Comparison of ENCODE assay signal across 19 cellular contexts in the genomic region with DNA sequence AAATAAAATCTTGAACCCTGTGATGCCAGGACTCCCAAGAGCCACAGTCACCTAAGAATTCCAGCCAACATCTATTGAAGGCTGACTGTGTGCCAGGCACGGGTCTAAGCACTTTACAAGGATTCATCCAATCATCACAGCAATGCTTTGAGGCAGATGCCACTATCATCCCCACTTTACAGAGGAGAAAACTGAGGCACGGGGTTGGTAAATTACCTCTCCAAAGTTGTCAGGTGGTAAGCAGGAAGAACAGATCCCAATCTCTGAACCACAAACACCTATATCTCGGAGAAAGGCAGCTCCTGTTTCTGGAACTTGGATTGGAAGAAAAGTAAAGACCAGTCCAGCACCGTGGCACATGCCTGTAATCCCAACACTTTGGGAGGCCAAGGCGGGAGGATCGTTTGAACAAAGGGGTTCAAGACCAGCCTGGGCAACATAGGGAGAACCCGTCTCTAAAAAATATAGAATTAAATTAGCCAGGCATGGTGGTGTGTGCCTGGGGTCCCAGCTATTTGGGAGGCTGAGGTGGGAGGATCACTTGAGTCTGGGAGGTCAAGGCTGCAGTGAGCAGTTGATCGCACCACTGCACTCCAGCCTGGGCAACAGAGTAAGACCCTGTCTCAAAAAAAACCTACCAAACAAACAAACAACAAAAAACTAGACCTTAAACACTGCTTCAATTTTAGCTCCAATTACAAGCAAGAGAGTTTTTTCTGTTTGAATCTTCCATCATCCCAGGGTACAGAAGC.
"Had no signal": no experiment of that assay in that cellular context is flagged by ENCODE, and none has a peak within 500 bp of the region (broad histone marks: within the 10 kb centered on the region; RNA-seq: fewer than 3 reads in every experiment).

No MANE protein-coding gene starts in this region.

- H3K36me3 ChIP-seq: upper lobe of right lung had no signal

- H3K27ac ChIP-seq: VCaP had no signal

- H3K27me3 ChIP-seq: foreskin keratinocyte, testis, upper lobe of right lung had no signal

- H3K9me3 ChIP-seq: mucosa of descending colon, SK-N-SH, testis, upper lobe of right lung had no signal

- ATAC-seq: activated CD8-positive, alpha-beta memory T cell treated with anti-CD3 and anti-CD28 coated beads, Interleukin-2, amount 10 ng/mL, durations not matched to agents 7 days and 5 days; naive thymus-derived CD8-positive, alpha-beta T cell; stimulated activated naive CD8-positive, alpha-beta T cell treated with anti-CD3 and anti-CD28 coated beads, Interleukin-15, amount 100 ng/mL, for 72 hours; T-cell had no signal

- DNase-seq: activated CD4-positive, alpha-beta memory T cell treated with anti-CD3 and anti-CD28 coated beads for 36 hours; activated CD8-positive, alpha-beta memory T cell treated with anti-CD3 and anti-CD28 coated beads, Interleukin-2, amount 10 ng/mL, durations not matched to agents 7 days and 5 days; activated effector memory CD4-positive, alpha-beta T cell treated with anti-CD3 and anti-CD28 coated beads, Interleukin-2, amount 50 U/mL, for 16 hours; activated T-cell treated with anti-CD3 and anti-CD28 coated beads, Interleukin-2, amount 50 U/mL, for 48 hours; central memory CD4-positive, alpha-beta T cell; cortex of kidney; effector CD8-positive, alpha-beta T cell; foreskin keratinocyte; mucosa of descending colon; naive thymus-derived CD8-positive, alpha-beta T cell; SK-N-SH; stimulated activated naive CD8-positive, alpha-beta T cell treated with anti-CD3 and anti-CD28 coated beads, Interleukin-15, amount 100 ng/mL, for 72 hours; T-cell; T1000; upper lobe of right lung had no signal

- H3K4me3 ChIP-seq: mucosa of descending colon, smooth muscle cell, testis, upper lobe of right lung had no signal

- FAIRE-seq: islet of Langerhans had no signal
